In the genomic region with DNA sequence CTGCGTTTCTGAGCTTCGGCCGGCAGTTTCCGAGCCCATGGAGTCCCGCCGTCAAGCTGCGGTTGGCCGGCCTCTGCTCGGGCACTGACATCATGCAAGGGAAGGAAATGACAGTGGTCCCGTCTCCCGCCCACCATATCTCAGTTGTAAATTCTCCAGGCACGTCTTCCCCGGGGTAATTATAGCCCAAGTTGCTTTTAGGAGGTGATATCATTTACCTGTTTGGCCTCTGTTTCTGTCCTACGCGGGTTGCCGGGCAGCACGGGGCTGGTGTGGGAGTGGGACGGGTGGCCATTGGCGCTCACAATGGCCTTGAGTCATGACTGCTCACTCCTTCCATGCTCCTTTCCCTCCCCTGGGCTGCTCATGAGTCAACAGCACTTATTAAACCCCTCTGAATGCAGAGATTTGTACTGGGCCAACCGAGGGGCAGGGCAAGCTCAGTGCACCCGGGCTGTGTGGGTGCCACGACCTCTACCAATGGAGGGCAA, we compare ENCODE assay signal across 17 cellular contexts. TPM values are rescaled to one million over a fixed set of nuclear protein-coding genes. Genes with fewer than 3 reads are reported as not detected.
DNase-seq lines count a peak whose midpoint lies in the region; ATAC-seq and TF ChIP-seq lines count a peak whose summit lies in the region.
"Had no signal": no experiment of that assay in that cellular context is flagged by ENCODE, and none has a peak within 500 bp of the region (broad histone marks: within the 10 kb centered on the region; RNA-seq: fewer than 3 reads in every experiment).

No MANE protein-coding gene starts in this region.

- in situ Hi-C loops in astrocyte of the cerebellum (cut with HindIII; ENCODE audit: low sequenced_read_pairs), result no loop called here

- peaks cover 14 to 50% (median 22%) of the 10 kb centered on the region in 9 donors for H3K4me1 ChIP-seq in heart right ventricle

- no peaks in the 10 kb centered on the region for H3K9me3 ChIP-seq in heart right ventricle

- no peaks in the 10 kb centered on the region for H3K9me3 Mint-ChIP-seq in T-helper 2 cell treated with Interferon-gamma antibody and Interleukin-4, amounts not matched to agents 5 μg/mL and 100 μg/mL, for 36 hours
- H3K9me3 Mint-ChIP-seq: IgD-negative memory B cell, immature natural killer cell, T-cell had no signal

- 30 to 32% methylated on average over 22 of the region's 22 CpGs for WGBS in heart right ventricle, 2 donors

- peaks cover 3% of the 10 kb centered on the region for H3K4me1 Mint-ChIP-seq in T-helper 2 cell treated with Interferon-gamma antibody and Interleukin-4, amounts not matched to agents 5 μg/mL and 100 μg/mL, for 36 hours (ENCODE audit: low read depth)
- H3K4me1 Mint-ChIP-seq: immature natural killer cell had no signal

- H3K27me3 ChIP-seq in heart right ventricle, result peaks cover 0 to 73% (median 56%) of the 10 kb centered on the region in 7 donors

- no peak overlapping the region for H3K27ac Mint-ChIP-seq in T-helper 2 cell treated with Interferon-gamma antibody and Interleukin-4, amounts not matched to agents 5 μg/mL and 100 μg/mL, for 36 hours
- H3K27ac Mint-ChIP-seq: IgD-negative memory B cell, immature natural killer cell, T-cell had no signal

- H3K36me3 Mint-ChIP-seq in T-helper 2 cell treated with Interferon-gamma antibody and Interleukin-4, amounts not matched to agents 5 μg/mL and 100 μg/mL, for 36 hours (ENCODE audit: low read depth), result no peaks in the 10 kb centered on the region
- H3K36me3 Mint-ChIP-seq: IgD-negative memory B cell, immature natural killer cell, T-cell had no signal

- TF ChIP-seq CTCF in heart right ventricle (IDR thresholded peaks at IDR 0.05) (no peak), astrocyte of the cerebellum (IDR thresholded peaks at IDR 0.05; ENCODE audit: low read depth, low read length, missing control alignments) (no peak)

- peak; percentile 60 to 88 (median 75) for ATAC-seq in heart right ventricle
- ATAC-seq: T-cell had no signal

- no peak overlapping the region for H3K4me3 Mint-ChIP-seq in T-helper 2 cell treated with Interferon-gamma antibody and Interleukin-4, amounts not matched to agents 5 μg/mL and 100 μg/mL, for 36 hours
- H3K4me3 Mint-ChIP-seq: immature natural killer cell, T-cell had no signal

- intact Hi-C loops in heart right ventricle (cut with DNase I), result loop anchor here in 4 of 10 donors (10.0 kb wide), 4 partner anchors 109 to 159 kb away; no protein-coding TSS in a partner anchor
- intact Hi-C loops in cardiac septum (cut with DNase I), result no loop called here

- H3K4me3 ChIP-seq in heart right ventricle, result no peak overlapping the region
- no peak overlapping the region for H3K4me3 ChIP-seq in astrocyte of the cerebellum (ENCODE audit: low read depth, low read length)

- H3K36me3 ChIP-seq in heart right ventricle, result no peaks in the 10 kb centered on the region

- H3K27me3 Mint-ChIP-seq in T-helper 2 cell treated with Interferon-gamma antibody and Interleukin-4, amounts not matched to agents 5 μg/mL and 100 μg/mL, for 36 hours (ENCODE audit: low read depth), result peaks cover 66% of the 10 kb centered on the region

- DNase-seq in heart right ventricle (peak in 1 of 2 donors; percentile 75), cardiac septum (ENCODE audit: low spot score) (no peak), astrocyte of the cerebellum (ENCODE audit: low read depth) (peak; percentile 13), left kidney (ENCODE audit: low read depth, low spot score) (peak; percentile 83), DMS53 (lab: John Stamatoyannopoulos, UW) (no peak), mesenteric fat pad (ENCODE audit: low spot score) (no peak), inferior parietal cortex (ENCODE audit: extremely low spot score) (no peak)
- no peak for DNase-seq in T-helper 2 cell treated with Interferon-gamma antibody and Interleukin-4, amounts not matched to agents 5 μg/mL and 100 μg/mL, for 36 hours (ENCODE audit: low spot score)
- DNase-seq: ACHN; amygdala; immature natural killer cell; NCI-H1930; stimulated activated naive CD4-positive, alpha-beta T cell; T-cell had no signal

- H3K27ac ChIP-seq in heart right ventricle, result peak overlapping the region in 5 of 10 donors; percentile 42 to 77 (median 73)
- H3K27ac ChIP-seq: epithelial cell of prostate had no signal

RNA-seq across cellular contexts. Expression of gene ANO1, which starts 4.2 kb away (rescaled TPM):
- 10 to 100 TPM in 5 of 10 donors, 1 to 10 TPM in 5; 6.6 to 13.8 (median 9.7) TPM for total RNA-seq in heart right ventricle
- polyA plus RNA-seq in heart right ventricle, result 10 to 100 TPM in 1 of 2 donors, 1 to 10 TPM in 1; 6.8 to 12.7 TPM
- total RNA-seq in cardiac septum, result 18.4 TPM
- 5.7 TPM for total RNA-seq in mesenteric fat pad
- polyA plus RNA-seq: IgD-negative memory B cell, immature natural killer cell, neural cell had no signal

Comparison
In these comparisons a context has a peak if more than half of its experiments do, and no peak if none do; other contexts are left out.
1. DNase-seq: peak in astrocyte of the cerebellum (single experiment) and left kidney (single experiment); none in cardiac septum (single experiment), DMS53 (single experiment), mesenteric fat pad (single experiment), inferior parietal cortex (single experiment) and T-helper 2 cell treated with Interferon-gamma antibody and Interleukin-4, amounts not matched to agents 5 μg/mL and 100 μg/mL, for 36 hours (single experiment).